ENCODE assay signal across 20 cellular contexts in genomic region chr10:36263871-36264270, GRCh38.
A peak's percentile ranks its signal among the peaks of the same experiment; 100 is the strongest.
DNase-seq lines count a peak whose midpoint lies in the region; ATAC-seq, FAIRE-seq and TF ChIP-seq lines count a peak whose summit lies in the region.
"Had no signal": no experiment of that assay in that cellular context is flagged by ENCODE, and none has a peak within 500 bp of the region (broad histone marks: within the 10 kb centered on the region; RNA-seq: fewer than 3 reads in every experiment).

No MANE protein-coding gene starts in this region.

- WGBS in mammary epithelial cell (ENCODE audit: low coverage, missing lambda C conversion rate), result 98% methylated on average over 3 of the region's 3 CpGs

- DNase-seq in mammary epithelial cell, result peak; percentile 40
- DNase-seq in MCF 10A (ENCODE audit: unreplicated experiment), result no peak
- peak; percentile 52 for DNase-seq in bronchial epithelial cell (ENCODE audit: low read depth)
- peak; percentile 39 for DNase-seq in fibroblast of pulmonary artery (ENCODE audit: low read depth)
- DNase-seq in amygdala (lab: John Stamatoyannopoulos, UW), result no peak
- DNase-seq: AML-193; Caco-2; CD4-positive, alpha-beta T cell; GDM1; HCEC 1CT had no signal

- H3K27ac ChIP-seq in mammary epithelial cell (ENCODE audit: insufficient read depth, low read depth, low read length), result no peak overlapping the region
- H3K27ac ChIP-seq: 22Rv1, A549, C4-2B had no signal

- no peaks in the 10 kb centered on the region for H3K27me3 Mint-ChIP-seq in MCF 10A (ENCODE audit: insufficient read depth, unreplicated experiment)
- H3K27me3 Mint-ChIP-seq: CD4-positive, alpha-beta T cell had no signal

- H3K36me3 ChIP-seq in mammary epithelial cell (ENCODE audit: insufficient read depth, low read length), result no peaks in the 10 kb centered on the region
- H3K36me3 ChIP-seq in bronchial epithelial cell (ENCODE audit: control insufficient read depth, insufficient read depth, low read length), result no peaks in the 10 kb centered on the region

- in situ Hi-C loops in mammary epithelial cell (cut with MboI; ENCODE audit: low sequenced_read_pairs in 2 of 2), result no loop called here

- H3K79me2 ChIP-seq in mammary epithelial cell (ENCODE audit: insufficient read depth, low read length), result no peaks in the 10 kb centered on the region

- no peak for ATAC-seq in GM18858 (IDR thresholded peaks at IDR 0.05; ENCODE audit: unreplicated experiment)
- ATAC-seq in HG02870 (IDR thresholded peaks at IDR 0.05; ENCODE audit: unreplicated experiment), result no peak
- ATAC-seq: A549, GM23338 had no signal

- peaks cover 15% of the 10 kb centered on the region for H3K9me3 Mint-ChIP-seq in MCF 10A (ENCODE audit: unreplicated experiment)
- H3K9me3 Mint-ChIP-seq: GM23338 had no signal

- POLR2A ChIA-PET in MCF 10A (lab: Yijun Ruan, JAX), result no interaction called here

- BruUV-seq in mammary epithelial cell (replicated peaks; lab: Mats Ljungman, UMichigan), result no TSS peak
- no TSS peak for BruUV-seq in MCF 10A (replicated peaks; lab: Mats Ljungman, UMichigan)

- no peak overlapping the region for H3K27ac Mint-ChIP-seq in MCF 10A (ENCODE audit: low read depth, unreplicated experiment)
- H3K27ac Mint-ChIP-seq: CD4-positive, alpha-beta T cell; GM23338 had no signal

- H3K4me2 ChIP-seq in mammary epithelial cell (ENCODE audit: insufficient read depth, low read depth, low read length), result no peak overlapping the region
- H3K4me2 ChIP-seq: A549, GM23338 had no signal

- H4K20me1 ChIP-seq in mammary epithelial cell (ENCODE audit: insufficient read depth, low read length), result no peaks in the 10 kb centered on the region

- H3K27me3 ChIP-seq in mammary epithelial cell (ENCODE audit: insufficient read depth, low read length) (no peaks in the 10 kb centered on the region), bronchial epithelial cell (ENCODE audit: control insufficient read depth, insufficient read depth, low read length) (no peaks in the 10 kb centered on the region)

- no peak for FAIRE-seq in bronchial epithelial cell (lab: Jason Lieb, UNC)
- FAIRE-seq: A549, D721Med, GM12892, GM18507, H54 had no signal

- no peak overlapping the region for H2AFZ ChIP-seq in mammary epithelial cell (ENCODE audit: low read depth, low read length)
- H2AFZ ChIP-seq: GM23338 had no signal

- CTCF ChIA-PET in mammary epithelial cell (lab: Charles Lee; ENCODE audit: low non-redundant PET), result no interaction called here
- CTCF ChIA-PET in MCF 10A (lab: Yijun Ruan, JAX), result no interaction called here

- H3K4me1 ChIP-seq in mammary epithelial cell (ENCODE audit: insufficient read depth, low read length), result no peaks in the 10 kb centered on the region
- H3K4me1 ChIP-seq: A549, Caco-2 had no signal

- H3K4me1 Mint-ChIP-seq in MCF 10A (ENCODE audit: insufficient read depth, unreplicated experiment), result peaks cover 21% of the 10 kb centered on the region

- intact Hi-C loops in mammary epithelial cell (cut with micrococcal nuclease) (no loop called here), MCF 10A (cut with micrococcal nuclease) (no loop called here)

- H3K36me3 Mint-ChIP-seq in MCF 10A (ENCODE audit: insufficient read depth, unreplicated experiment), result no peaks in the 10 kb centered on the region

- no peak overlapping the region for H3K9ac ChIP-seq in mammary epithelial cell (ENCODE audit: insufficient read depth, low read length)

- no peaks in the 10 kb centered on the region for H3K9me3 ChIP-seq in mammary epithelial cell (replicated peaks; ENCODE audit: insufficient read depth, low read length)
- H3K9me3 ChIP-seq: A549, Caco-2 had no signal

- dilution Hi-C loops in mammary epithelial cell (cut with HindIII; ENCODE audit: low sequenced_read_pairs), result no loop called here

- TF ChIP-seq CTCF in mammary epithelial cell (conservative IDR thresholded peaks at IDR 0.05 in 1 of 2, IDR thresholded peaks at IDR 0.05 in 1 of 2; ENCODE audit: extremely low read depth in 1 of 2, insufficient read depth in 1 of 2, low read depth in 1 of 2, low read length in 2 of 2) (no peak), MCF 10A (IDR thresholded peaks at IDR 0.05; ENCODE audit: unreplicated experiment) (no peak), bronchial epithelial cell (IDR thresholded peaks at IDR 0.05; ENCODE audit: insufficient read depth, low read length, severe bottlenecking) (no peak), fibroblast of pulmonary artery (IDR thresholded peaks at IDR 0.05; ENCODE audit: low read length, missing control alignments) (no peak)

- H3K4me3 ChIP-seq in mammary epithelial cell (replicated peaks in 1 of 3; ENCODE audit: insufficient read depth in 1 of 3, low read depth in 2 of 3, low read length in 3 of 3), result no peak overlapping the region
- no peak overlapping the region for H3K4me3 ChIP-seq in bronchial epithelial cell (ENCODE audit: low read depth, low read length)
- no peak overlapping the region for H3K4me3 ChIP-seq in fibroblast of pulmonary artery (replicated peaks; ENCODE audit: low read depth, low read length)
- H3K4me3 ChIP-seq: A549, GM23338 had no signal

- no peak overlapping the region for H3K4me3 Mint-ChIP-seq in MCF 10A (ENCODE audit: unreplicated experiment)
- H3K4me3 Mint-ChIP-seq: CD4-positive, alpha-beta T cell; GM23338 had no signal

Comparison
In these comparisons a context has a peak if more than half of its experiments do, and no peak if none do; other contexts are left out.
1. DNase-seq: peak in mammary epithelial cell (single experiment), bronchial epithelial cell (single experiment) and fibroblast of pulmonary artery (single experiment); none in MCF 10A (single experiment) and amygdala (0 of 56).